9 cellular contexts compared by ENCODE assay signal in the genomic region with DNA sequence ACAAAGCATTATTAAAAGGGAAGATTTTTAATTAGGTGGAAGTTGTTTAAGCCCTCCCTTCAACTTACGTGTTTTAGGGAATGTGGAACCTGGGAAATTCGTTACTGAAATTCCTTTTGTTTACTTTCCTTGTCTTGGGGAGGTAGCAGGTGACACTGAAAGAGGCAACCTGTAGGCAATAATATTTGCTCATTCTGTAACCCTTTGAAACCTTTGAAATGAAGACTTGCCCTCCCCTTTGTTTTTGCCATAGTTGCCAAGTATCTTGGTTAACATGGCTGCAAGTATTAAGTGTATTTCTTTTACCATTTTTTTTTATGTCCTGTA. TPM values are rescaled to one million over a fixed set of nuclear protein-coding genes. Genes with fewer than 3 reads are reported as not detected.
A peak's percentile ranks its signal among the peaks of the same experiment; 100 is the strongest.
DNase-seq lines count a peak whose midpoint lies in the region; ATAC-seq, FAIRE-seq and TF ChIP-seq lines count a peak whose summit lies in the region.
"Had no signal": no experiment of that assay in that cellular context is flagged by ENCODE, and none has a peak within 500 bp of the region (broad histone marks: within the 10 kb centered on the region; RNA-seq: fewer than 3 reads in every experiment).

No MANE protein-coding gene starts in this region.

- no peaks in the 10 kb centered on the region for H3K27me3 ChIP-seq in keratinocyte (ENCODE audit: control insufficient read depth, extremely low read depth, insufficient read depth, low read length)

- peaks cover 6% of the 10 kb centered on the region for H4K20me1 ChIP-seq in keratinocyte (ENCODE audit: control insufficient read depth, extremely low read depth, insufficient read depth, low read length)

- H3K9me3 ChIP-seq in keratinocyte (ENCODE audit: control insufficient read depth, low read depth, low read length): no peaks in the 10 kb centered on the region

- H3K27ac ChIP-seq in keratinocyte (ENCODE audit: control insufficient read depth, insufficient read depth, low read length): peak overlapping the region; percentile 79

- peaks cover 6 to 8% of the 10 kb centered on the region in 2 experiments for H3K36me3 ChIP-seq in keratinocyte (ENCODE audit: control insufficient read depth in 2 of 2, extremely low read depth in 1 of 2, insufficient read depth in 2 of 2, low read length in 2 of 2)

- peaks cover 34% of the 10 kb centered on the region for H3K79me2 ChIP-seq in keratinocyte (ENCODE audit: control insufficient read depth, insufficient read depth, low read length)

- peaks cover 58% of the 10 kb centered on the region for H3K4me1 Mint-ChIP-seq in T-helper 2 cell treated with Interferon-gamma antibody and Interleukin-4, amounts not matched to agents 5 μg/mL and 100 μg/mL, for 36 hours (ENCODE audit: low read depth)
- peaks cover 60% of the 10 kb centered on the region for H3K4me1 Mint-ChIP-seq in activated T-helper 2 cell treated with anti-CD3 and anti-CD28 coated beads, Interferon-gamma antibody, Interleukin-2, Interleukin-4, amounts not matched to agents 10 μg/mL and 5 μg/mL and 100 μg/mL, durations not matched to agents 14 hours and 24 hours and 36 hours (ENCODE audit: low read depth)
- peaks cover 70% of the 10 kb centered on the region for H3K4me1 Mint-ChIP-seq in stimulated activated naive CD8-positive, alpha-beta T cell treated with anti-CD3 and anti-CD28 coated beads, Interleukin-15, amount 100 ng/mL, for 72 hours

- H3K9ac ChIP-seq in keratinocyte (ENCODE audit: control insufficient read depth, extremely low read depth, insufficient read depth, low read length): peak overlapping the region; percentile 94

- H3K4me3 ChIP-seq in keratinocyte (ENCODE audit: control insufficient read depth in 2 of 3, extremely low read depth in 1 of 3, insufficient read depth in 2 of 3, low read depth in 1 of 3, low read length in 3 of 3): peak overlapping the region in 2 of 3 experiments; percentile 94 to 95

- FAIRE-seq in keratinocyte (lab: Jason Lieb, UNC): no peak

- DNase-seq in T-helper 2 cell treated with Interferon-gamma antibody and Interleukin-4, amounts not matched to agents 5 μg/mL and 100 μg/mL, for 36 hours (ENCODE audit: low spot score): no peak
- DNase-seq in T-helper 2 cell: no peak
- no peak for DNase-seq in activated T-helper 2 cell treated with anti-CD3 and anti-CD28 coated beads, Interferon-gamma antibody, Interleukin-2, Interleukin-4, amounts not matched to agents 10 μg/mL and 5 μg/mL and 100 μg/mL, durations not matched to agents 14 hours and 24 hours and 36 hours (ENCODE audit: low spot score)
- DNase-seq in keratinocyte (ENCODE audit: low read depth, low spot score): no peak
- DNase-seq in stimulated activated naive CD8-positive, alpha-beta T cell treated with anti-CD3 and anti-CD28 coated beads, Interleukin-15, amount 100 ng/mL, for 72 hours: no peak
- no peak for DNase-seq in EL
- no peak for DNase-seq in foreskin melanocyte
- DNase-seq: NCI-H446 had no signal

- H2AFZ ChIP-seq in keratinocyte (ENCODE audit: control insufficient read depth, low read length): no peak overlapping the region

- dilution Hi-C loops in keratinocyte (cut with MboI; ENCODE audit: extremely low pct_ligation_motif_present, low sequenced_read_pairs): no loop called here

- H3K9me1 ChIP-seq in keratinocyte (ENCODE audit: control insufficient read depth, extremely low read depth, insufficient read depth, low read length): no peaks in the 10 kb centered on the region

- H3K4me1 ChIP-seq in keratinocyte (ENCODE audit: control insufficient read depth, extremely low read depth, insufficient read depth, low read length): peaks cover 31% of the 10 kb centered on the region

- no peaks in the 10 kb centered on the region for H3K27me3 Mint-ChIP-seq in T-helper 2 cell treated with Interferon-gamma antibody and Interleukin-4, amounts not matched to agents 5 μg/mL and 100 μg/mL, for 36 hours (ENCODE audit: low read depth)
- H3K27me3 Mint-ChIP-seq in activated T-helper 2 cell treated with anti-CD3 and anti-CD28 coated beads, Interferon-gamma antibody, Interleukin-2, Interleukin-4, amounts not matched to agents 10 μg/mL and 5 μg/mL and 100 μg/mL, durations not matched to agents 14 hours and 24 hours and 36 hours (ENCODE audit: low read depth): no peaks in the 10 kb centered on the region
- no peaks in the 10 kb centered on the region for H3K27me3 Mint-ChIP-seq in stimulated activated naive CD8-positive, alpha-beta T cell treated with anti-CD3 and anti-CD28 coated beads, Interleukin-15, amount 100 ng/mL, for 72 hours

- H3K27ac Mint-ChIP-seq in T-helper 2 cell treated with Interferon-gamma antibody and Interleukin-4, amounts not matched to agents 5 μg/mL and 100 μg/mL, for 36 hours: peak overlapping the region; percentile 80
- H3K27ac Mint-ChIP-seq in activated T-helper 2 cell treated with anti-CD3 and anti-CD28 coated beads, Interferon-gamma antibody, Interleukin-2, Interleukin-4, amounts not matched to agents 10 μg/mL and 5 μg/mL and 100 μg/mL, durations not matched to agents 14 hours and 24 hours and 36 hours: peak overlapping the region; percentile 89
- H3K27ac Mint-ChIP-seq in stimulated activated naive CD8-positive, alpha-beta T cell treated with anti-CD3 and anti-CD28 coated beads, Interleukin-15, amount 100 ng/mL, for 72 hours: peak overlapping the region; percentile 20 to 94

- peak overlapping the region; percentile 95 for H3K4me2 ChIP-seq in keratinocyte (ENCODE audit: control insufficient read depth, extremely low read depth, insufficient read depth, low read depth, low read length)

- H3K36me3 Mint-ChIP-seq in T-helper 2 cell treated with Interferon-gamma antibody and Interleukin-4, amounts not matched to agents 5 μg/mL and 100 μg/mL, for 36 hours (ENCODE audit: low read depth): peaks cover 51% of the 10 kb centered on the region
- peaks cover 58% of the 10 kb centered on the region for H3K36me3 Mint-ChIP-seq in activated T-helper 2 cell treated with anti-CD3 and anti-CD28 coated beads, Interferon-gamma antibody, Interleukin-2, Interleukin-4, amounts not matched to agents 10 μg/mL and 5 μg/mL and 100 μg/mL, durations not matched to agents 14 hours and 24 hours and 36 hours (ENCODE audit: low read depth)

- TF ChIP-seq CTCF in keratinocyte (optimal IDR thresholded peaks at IDR 0.05 in 1 of 3, IDR thresholded peaks at IDR 0.05 in 1 of 3, conservative IDR thresholded peaks at IDR 0.05 in 1 of 3; ENCODE audit: extremely low read depth in 1 of 3, insufficient read depth in 2 of 3, low read length in 3 of 3): no peak

- H3K9me3 Mint-ChIP-seq in T-helper 2 cell treated with Interferon-gamma antibody and Interleukin-4, amounts not matched to agents 5 μg/mL and 100 μg/mL, for 36 hours: no peaks in the 10 kb centered on the region
- no peaks in the 10 kb centered on the region for H3K9me3 Mint-ChIP-seq in activated T-helper 2 cell treated with anti-CD3 and anti-CD28 coated beads, Interferon-gamma antibody, Interleukin-2, Interleukin-4, amounts not matched to agents 10 μg/mL and 5 μg/mL and 100 μg/mL, durations not matched to agents 14 hours and 24 hours and 36 hours
- no peaks in the 10 kb centered on the region for H3K9me3 Mint-ChIP-seq in stimulated activated naive CD8-positive, alpha-beta T cell treated with anti-CD3 and anti-CD28 coated beads, Interleukin-15, amount 100 ng/mL, for 72 hours

- intact Hi-C loops in activated T-helper 2 cell treated with anti-CD3 and anti-CD28 coated beads, Interferon-gamma antibody, Interleukin-2, Interleukin-4, amounts not matched to agents 10 μg/mL and 5 μg/mL and 100 μg/mL, durations not matched to agents 14 hours and 24 hours and 36 hours (cut with micrococcal nuclease): loop anchor here (5.0 to 10.0 kb wide), 2 partner anchors 202 to 430 kb away; partner anchors contain the start of genes CRYZL1 and ITSN1

- no peak for ATAC-seq in stimulated activated naive CD8-positive, alpha-beta T cell treated with anti-CD3 and anti-CD28 coated beads, Interleukin-15, amount 100 ng/mL, for 72 hours
- ATAC-seq in HG03039 (IDR thresholded peaks at IDR 0.05; ENCODE audit: unreplicated experiment): no peak

- H3K4me3 Mint-ChIP-seq in T-helper 2 cell treated with Interferon-gamma antibody and Interleukin-4, amounts not matched to agents 5 μg/mL and 100 μg/mL, for 36 hours: peak overlapping the region; percentile 93
- peak overlapping the region; percentile 95 for H3K4me3 Mint-ChIP-seq in activated T-helper 2 cell treated with anti-CD3 and anti-CD28 coated beads, Interferon-gamma antibody, Interleukin-2, Interleukin-4, amounts not matched to agents 10 μg/mL and 5 μg/mL and 100 μg/mL, durations not matched to agents 14 hours and 24 hours and 36 hours (ENCODE audit: low read depth)
- H3K4me3 Mint-ChIP-seq in stimulated activated naive CD8-positive, alpha-beta T cell treated with anti-CD3 and anti-CD28 coated beads, Interleukin-15, amount 100 ng/mL, for 72 hours: peak overlapping the region; percentile 92

RNA-seq across cellular contexts. Expression of gene MRPS6, which starts 1.7 kb away (rescaled TPM):
- total RNA-seq in activated T-helper 2 cell treated with anti-CD3 and anti-CD28 coated beads, Interferon-gamma antibody, Interleukin-2, Interleukin-4, amounts not matched to agents 10 μg/mL and 5 μg/mL and 100 μg/mL, durations not matched to agents 14 hours and 24 hours and 36 hours: 117 and 120 TPM in 2 replicates
- 16.8 to 41.5 TPM (median 35.6 TPM) in 3 replicates for polyA plus RNA-seq in keratinocyte
- 29.4 TPM for polyA plus RNA-seq in keratinocyte (2011; ENCODE audit: low read depth)
- 36.6 and 46.1 TPM in 2 replicates for polyA plus RNA-seq in keratinocyte (2011; cell fraction: cytosol; rRNA removed)
- polyA plus RNA-seq in keratinocyte (2011; cell fraction: nucleus; rRNA removed): 28.5 and 33.9 TPM in 2 replicates
- 42.6 and 102 TPM in 2 replicates for polyA plus RNA-seq in keratinocyte (2012; ENCODE audit: low replicate concordance)
- polyA minus RNA-seq in keratinocyte: 3.0 to 15.5 TPM (median 5.9 TPM) in 3 replicates
- polyA minus RNA-seq in keratinocyte (2011; cell fraction: cytosol; rRNA and poly(A)+ RNA removed): 7.1 TPM
- polyA minus RNA-seq in keratinocyte (2011; cell fraction: nucleus; rRNA and poly(A)+ RNA removed): 7.6 and 14.4 TPM in 2 replicates

RNA-seq across cellular contexts. Expression of gene SLC5A3, which starts 1.7 kb away (rescaled TPM):
- total RNA-seq in activated T-helper 2 cell treated with anti-CD3 and anti-CD28 coated beads, Interferon-gamma antibody, Interleukin-2, Interleukin-4, amounts not matched to agents 10 μg/mL and 5 μg/mL and 100 μg/mL, durations not matched to agents 14 hours and 24 hours and 36 hours: 41.0 and 41.2 TPM in 2 replicates
- 2.5 to 5.9 TPM (median 4.0 TPM) in 3 replicates for polyA plus RNA-seq in keratinocyte
- polyA plus RNA-seq in keratinocyte (2011; ENCODE audit: low read depth): 7.0 TPM
- 0.44 and 1.2 TPM in 2 replicates for polyA plus RNA-seq in keratinocyte (2011; cell fraction: cytosol; rRNA removed)
- 7.4 and 12.4 TPM in 2 replicates for polyA plus RNA-seq in keratinocyte (2011; cell fraction: nucleus; rRNA removed)
- 3.1 and 12.3 TPM in 2 replicates for polyA plus RNA-seq in keratinocyte (2012; ENCODE audit: low replicate concordance)
- 3.8 to 22.1 TPM (median 10.7 TPM) in 3 replicates for polyA minus RNA-seq in keratinocyte
- 2.1 TPM for polyA minus RNA-seq in keratinocyte (2011; cell fraction: cytosol; rRNA and poly(A)+ RNA removed)
- 25.4 and 45.5 TPM in 2 replicates for polyA minus RNA-seq in keratinocyte (2011; cell fraction: nucleus; rRNA and poly(A)+ RNA removed)
